In the genomic region with DNA sequence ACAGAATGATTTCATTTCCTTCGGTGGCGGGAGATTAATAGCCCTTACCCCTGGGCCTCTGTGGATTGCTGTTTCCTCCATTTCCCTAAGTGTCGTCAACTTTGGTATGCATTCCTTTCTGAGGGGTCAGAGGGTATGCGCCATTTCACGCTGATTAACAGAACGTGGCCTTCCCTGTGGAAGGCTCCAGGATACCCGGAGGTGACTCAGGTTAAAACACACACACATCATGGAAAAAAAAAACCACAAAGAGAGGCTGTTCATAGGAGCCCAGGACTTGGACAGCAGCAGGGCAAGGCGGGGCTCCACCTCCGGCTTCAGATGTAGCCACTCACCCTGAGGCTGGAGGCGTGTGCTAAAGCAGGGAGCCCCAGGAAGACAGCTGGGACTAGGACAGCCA, we compare ENCODE assay signal across 11 cellular contexts. TPM values are rescaled to one million over a fixed set of nuclear protein-coding genes. Genes with fewer than 3 reads are reported as not detected.
A peak's percentile ranks its signal among the peaks of the same experiment; 100 is the strongest.
DNase-seq lines count a peak whose midpoint lies in the region; ATAC-seq, FAIRE-seq and TF ChIP-seq lines count a peak whose summit lies in the region.
"Had no signal": no experiment of that assay in that cellular context is flagged by ENCODE, and none has a peak within 500 bp of the region (broad histone marks: within the 10 kb centered on the region; RNA-seq: fewer than 3 reads in every experiment).

No MANE protein-coding gene starts in this region.

- in situ Hi-C loops in astrocyte of the cerebellum (cut with HindIII; ENCODE audit: low sequenced_read_pairs): no loop called here

- CTCF ChIA-PET in A549 (lab: Yijun Ruan, JAX): no interaction called here
- CTCF ChIA-PET in HEK293 (lab: Yijun Ruan, JAX): interaction anchor here (0.6 kb wide), 1 partner anchor 16 kb away, joined by 3 read pairs; no protein-coding TSS in a partner anchor
- CTCF ChIA-PET in CD8-positive, alpha-beta memory T cell (lab: Charles Lee): no interaction called here

- H3K4me3 ChIP-seq in A549: no peak overlapping the region
- H3K4me3 ChIP-seq in HEK293 (ENCODE audit: low read depth, low read length): no peak overlapping the region
- no peak overlapping the region for H3K4me3 ChIP-seq in astrocyte of the cerebellum (ENCODE audit: low read depth, low read length)
- no peak overlapping the region for H3K4me3 ChIP-seq in keratinocyte (ENCODE audit: control insufficient read depth in 2 of 3, extremely low read depth in 1 of 3, insufficient read depth in 2 of 3, low read depth in 1 of 3, low read length in 3 of 3)
- H3K4me3 ChIP-seq in CD8-positive, alpha-beta memory T cell (ENCODE audit: low read length): no peak overlapping the region
- H3K4me3 ChIP-seq: right lobe of liver had no signal

- H3K36me3 ChIP-seq in HEK293 (ENCODE audit: control insufficient read depth in 2 of 2, insufficient read depth in 1 of 2, low read length in 2 of 2): no peaks in the 10 kb centered on the region
- H3K36me3 ChIP-seq in keratinocyte (ENCODE audit: control insufficient read depth in 2 of 2, extremely low read depth in 1 of 2, insufficient read depth in 2 of 2, low read length in 2 of 2): no peaks in the 10 kb centered on the region
- H3K36me3 ChIP-seq in CD8-positive, alpha-beta memory T cell (ENCODE audit: insufficient read depth, low read length): no peaks in the 10 kb centered on the region
- H3K36me3 ChIP-seq: right lobe of liver had no signal

- POLR2A ChIA-PET in A549 (lab: Yijun Ruan, JAX): no interaction called here
- POLR2A ChIA-PET in HEK293 (lab: Yijun Ruan, JAX): no interaction called here
- POLR2A ChIA-PET in CD8-positive, alpha-beta memory T cell (lab: Charles Lee): no interaction called here

- peak; percentile 76 to 79 for ATAC-seq in A549
- ATAC-seq: CD8-positive, alpha-beta T cell had no signal

- no peak for TF ChIP-seq RAD21 in A549 (conservative IDR thresholded peaks at IDR 0.05 in 1 of 2, IDR thresholded peaks at IDR 0.05 in 1 of 2)

- no peaks in the 10 kb centered on the region for H3K36me3 Mint-ChIP-seq in CD8-positive, alpha-beta memory T cell
- H3K36me3 Mint-ChIP-seq: CD8-positive, alpha-beta T cell had no signal

- no peak for TF ChIP-seq POLR2A in A549 (IDR thresholded peaks at IDR 0.05; ENCODE audit: low read length)

- H3K4me1 Mint-ChIP-seq in CD8-positive, alpha-beta memory T cell: no peaks in the 10 kb centered on the region

- no peaks in the 10 kb centered on the region for H3K9me1 ChIP-seq in keratinocyte (ENCODE audit: control insufficient read depth, extremely low read depth, insufficient read depth, low read length)

- WGBS in A549 (ENCODE audit: missing lambda C conversion rate): 7% methylated on average over 9 of the region's 10 CpGs

- TF ChIP-seq CTCF in A549 (IDR thresholded peaks at IDR 0.05) (no peak), HEK293 (tag by site-specific recombination; IDR thresholded peaks at IDR 0.05) (no peak), astrocyte of the cerebellum (IDR thresholded peaks at IDR 0.05; ENCODE audit: low read depth, low read length, missing control alignments) (no peak), keratinocyte (optimal IDR thresholded peaks at IDR 0.05 in 1 of 3, IDR thresholded peaks at IDR 0.05 in 1 of 3, conservative IDR thresholded peaks at IDR 0.05 in 1 of 3; ENCODE audit: extremely low read depth in 1 of 3, insufficient read depth in 2 of 3, low read length in 3 of 3) (no peak)

- DNase-seq in A549 (ENCODE audit: low read depth in 1 of 2, low spot score in 1 of 2) (peak; percentile 3 to 23), astrocyte of the cerebellum (ENCODE audit: low read depth) (peak; percentile 36), keratinocyte (ENCODE audit: low read depth, low spot score) (peak; percentile 35), NCI-H1694 treated with DMSO at 0.1 percent for 48 hours (lab: John Stamatoyannopoulos, UW) (no peak), NCI-H2171 (lab: John Stamatoyannopoulos, UW) (no peak), NCI-H446 treated with DMSO at 0.1 percent for 48 hours (lab: John Stamatoyannopoulos, UW) (no peak)
- DNase-seq in CD8-positive, alpha-beta memory T cell: no peak
- DNase-seq: CD8-positive, alpha-beta T cell had no signal

- H2AFZ ChIP-seq in keratinocyte (ENCODE audit: control insufficient read depth, low read length): no peak overlapping the region

- no peaks in the 10 kb centered on the region for H3K27me3 ChIP-seq in keratinocyte (ENCODE audit: control insufficient read depth, extremely low read depth, insufficient read depth, low read length)
- no peaks in the 10 kb centered on the region for H3K27me3 ChIP-seq in CD8-positive, alpha-beta memory T cell (ENCODE audit: insufficient read depth, low read length, poor library complexity, severe bottlenecking)
- H3K27me3 ChIP-seq: right lobe of liver had no signal

- H3K4me1 ChIP-seq in A549: no peaks in the 10 kb centered on the region
- no peaks in the 10 kb centered on the region for H3K4me1 ChIP-seq in HEK293 (ENCODE audit: control insufficient read depth, insufficient read depth, low read length)
- no peaks in the 10 kb centered on the region for H3K4me1 ChIP-seq in keratinocyte (ENCODE audit: control insufficient read depth, extremely low read depth, insufficient read depth, low read length)
- H3K4me1 ChIP-seq in CD8-positive, alpha-beta memory T cell (ENCODE audit: insufficient read depth, low read length): no peaks in the 10 kb centered on the region
- H3K4me1 ChIP-seq: right lobe of liver had no signal

- no peaks in the 10 kb centered on the region for H3K79me2 ChIP-seq in keratinocyte (ENCODE audit: control insufficient read depth, insufficient read depth, low read length)

- H3K9me3 Mint-ChIP-seq in CD8-positive, alpha-beta memory T cell: peaks cover 4 to 19% (median 13%) of the 10 kb centered on the region in 5 donors

- no peak overlapping the region for H3K9ac ChIP-seq in keratinocyte (ENCODE audit: control insufficient read depth, extremely low read depth, insufficient read depth, low read length)

- H3K9me3 ChIP-seq in A549 (no peaks in the 10 kb centered on the region), HEK293 (ENCODE audit: control insufficient read depth, insufficient read depth, low read depth, low read length) (no peaks in the 10 kb centered on the region), keratinocyte (ENCODE audit: control insufficient read depth, low read depth, low read length) (no peaks in the 10 kb centered on the region)
- H3K9me3 ChIP-seq in CD8-positive, alpha-beta memory T cell (ENCODE audit: low read length): no peaks in the 10 kb centered on the region
- H3K9me3 ChIP-seq: right lobe of liver had no signal

- no peak overlapping the region for H3K4me3 Mint-ChIP-seq in CD8-positive, alpha-beta memory T cell
- H3K4me3 Mint-ChIP-seq: CD8-positive, alpha-beta T cell had no signal

- H3K27ac ChIP-seq in A549 (no peak overlapping the region), HEK293 (ENCODE audit: extremely low read depth, low read depth, low read length) (no peak overlapping the region), keratinocyte (ENCODE audit: control insufficient read depth, insufficient read depth, low read length) (no peak overlapping the region)
- no peak overlapping the region for H3K27ac ChIP-seq in CD8-positive, alpha-beta memory T cell (ENCODE audit: low read depth, low read length)
- H3K27ac ChIP-seq: right lobe of liver had no signal

- no peak for FAIRE-seq in A549 (lab: Jason Lieb, UNC)
- peak; percentile 20 for FAIRE-seq in keratinocyte (lab: Jason Lieb, UNC)
- FAIRE-seq: frontal cortex had no signal

- no peak overlapping the region for H3K27ac Mint-ChIP-seq in CD8-positive, alpha-beta memory T cell
- H3K27ac Mint-ChIP-seq: CD8-positive, alpha-beta T cell had no signal

- H3K4me2 ChIP-seq in A549 (no peak overlapping the region), keratinocyte (ENCODE audit: control insufficient read depth, extremely low read depth, insufficient read depth, low read depth, low read length) (no peak overlapping the region)

- no peak for TF ChIP-seq EP300 in A549 (IDR thresholded peaks at IDR 0.05)

- peaks cover 0 to 4% of the 10 kb centered on the region in 2 donors for H3K27me3 Mint-ChIP-seq in CD8-positive, alpha-beta memory T cell

- dilution Hi-C loops in keratinocyte (cut with MboI; ENCODE audit: extremely low pct_ligation_motif_present, low sequenced_read_pairs): no loop called here

- no peaks in the 10 kb centered on the region for H4K20me1 ChIP-seq in keratinocyte (ENCODE audit: control insufficient read depth, extremely low read depth, insufficient read depth, low read length)

TF ChIP-seq in HEK293, 187 proteins besides CTCF, POLR2A, EP300 and RAD21 (continues in another document):
- TF ChIP-seq KLF7 (tag by site-specific recombination; IDR thresholded peaks at IDR 0.05; ENCODE audit: borderline replicate concordance): no peak
- TF ChIP-seq PRDM1 (tag by site-specific recombination; IDR thresholded peaks at IDR 0.05): no peak
- TF ChIP-seq, protein P1, sequence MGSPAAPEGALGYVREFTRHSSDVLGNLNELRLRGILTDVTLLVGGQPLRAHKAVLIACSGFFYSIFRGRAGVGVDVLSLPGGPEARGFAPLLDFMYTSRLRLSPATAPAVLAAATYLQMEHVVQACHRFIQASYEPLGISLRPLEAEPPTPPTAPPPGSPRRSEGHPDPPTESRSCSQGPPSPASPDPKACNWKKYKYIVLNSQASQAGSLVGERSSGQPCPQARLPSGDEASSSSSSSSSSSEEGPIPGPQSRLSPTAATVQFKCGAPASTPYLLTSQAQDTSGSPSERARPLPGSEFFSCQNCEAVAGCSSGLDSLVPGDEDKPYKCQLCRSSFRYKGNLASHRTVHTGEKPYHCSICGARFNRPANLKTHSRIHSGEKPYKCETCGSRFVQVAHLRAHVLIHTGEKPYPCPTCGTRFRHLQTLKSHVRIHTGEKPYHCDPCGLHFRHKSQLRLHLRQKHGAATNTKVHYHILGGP (tag by site-specific recombination; IDR thresholded peaks at IDR 0.05): no peak
- no peak for TF ChIP-seq ZNF174 (tag by site-specific recombination; IDR thresholded peaks at IDR 0.05)

RNA-seq across cellular contexts. Expression of a gene that starts 51.9 kb away (rescaled TPM):
- 0.18 and 0.21 TPM in 2 replicates for polyA plus RNA-seq in A549 (2011; rRNA removed)
- 0.07 and 0.13 TPM in 2 replicates for polyA plus RNA-seq in A549 (2012; cell fraction: cytosol; rRNA removed)
- polyA plus RNA-seq in A549 (2012; cell fraction: nucleus; rRNA removed): 0.05 and 0.06 TPM in 2 replicates
- 0.03 to 0.21 TPM (median 0.16 TPM) in 3 replicates for polyA plus RNA-seq in A549 (2017; fragmentation: RNase III; extraction: RNeasy Plus Mini Kit Qiagen cat#74134 plus additional on column Dnase treatment)
- 0.45 and 2.3 TPM in 2 replicates for polyA minus RNA-seq in A549 (2011; rRNA and poly(A)+ RNA removed)
- 0.01 to 0.03 TPM in 2 of 3 replicates, not detected in the other for polyA plus RNA-seq in keratinocyte
- not detected for polyA plus RNA-seq in keratinocyte (2011; ENCODE audit: low read depth)
- not detected in 2 replicates for polyA plus RNA-seq in keratinocyte (2011; cell fraction: cytosol; rRNA removed)
- polyA plus RNA-seq in keratinocyte (2011; cell fraction: nucleus; rRNA removed): 0.03 and 0.04 TPM in 2 replicates
- polyA plus RNA-seq in keratinocyte (2012; ENCODE audit: low replicate concordance): 0.16 and 0.33 TPM in 2 replicates
- 0.13 to 0.45 TPM in 2 of 3 replicates, not detected in the other for polyA minus RNA-seq in keratinocyte
- polyA minus RNA-seq in keratinocyte (2011; cell fraction: cytosol; rRNA and poly(A)+ RNA removed): not detected
- polyA minus RNA-seq in keratinocyte (2011; cell fraction: nucleus; rRNA and poly(A)+ RNA removed): not detected in 2 replicates
- total RNA-seq in CD8-positive, alpha-beta memory T cell: not detected
- polyA plus RNA-seq in CD8-positive, alpha-beta memory T cell: 0.10 TPM
- total RNA-seq: CD8-positive, alpha-beta T cell had no signal

Comparison
In these comparisons a context has a peak if more than half of its experiments do, and no peak if none do; other contexts are left out.
1. DNase-seq: peak in A549 (2 of 2), astrocyte of the cerebellum (single experiment) and keratinocyte (single experiment); none in NCI-H1694 treated with DMSO at 0.1 percent for 48 hours (single experiment), CD8-positive, alpha-beta memory T cell (0 of 5), NCI-H2171 (single experiment) and NCI-H446 treated with DMSO at 0.1 percent for 48 hours (single experiment).